13 cellular contexts compared by ENCODE assay signal in the genomic region with DNA sequence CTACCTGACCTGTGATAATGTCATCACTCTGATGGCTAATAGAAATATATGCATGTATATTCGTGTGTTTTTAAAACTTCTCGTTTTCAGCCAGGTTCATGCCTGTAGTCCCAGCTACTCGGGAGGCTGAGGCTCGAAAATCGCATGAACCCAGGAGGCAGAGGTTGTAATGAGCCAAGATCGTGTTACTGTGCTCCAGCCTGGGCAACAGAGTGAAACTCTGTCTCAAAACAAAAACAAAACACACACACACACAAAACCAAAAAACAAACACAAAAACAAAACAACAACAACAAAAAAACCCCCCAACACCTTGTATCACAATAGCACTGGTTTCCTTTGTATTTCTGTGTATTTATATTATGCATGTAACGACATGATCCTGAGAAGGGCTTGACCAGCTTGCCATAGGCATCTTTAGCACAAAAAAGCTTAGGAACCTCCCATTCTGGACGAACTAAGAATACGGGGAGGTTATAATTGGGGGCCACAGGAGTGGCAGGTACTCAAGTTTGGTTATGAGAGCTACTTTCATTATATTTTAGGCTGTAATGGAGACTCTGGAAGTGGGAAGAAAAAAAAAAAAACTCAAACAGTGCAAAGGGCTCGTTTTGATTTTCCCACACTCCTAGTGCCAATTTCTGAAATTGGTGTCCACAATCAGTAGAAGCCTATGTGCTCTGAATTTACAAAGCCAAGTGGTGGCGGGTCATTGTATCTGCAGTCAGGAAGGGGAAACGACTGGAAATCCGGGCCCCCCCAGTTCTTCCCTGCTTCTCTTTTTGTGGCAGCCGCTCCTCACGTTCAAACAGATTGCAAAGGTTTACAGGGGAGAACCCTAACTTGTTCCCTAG. TPM values are rescaled to one million over a fixed set of nuclear protein-coding genes. Genes with fewer than 3 reads are reported as not detected.
DNase-seq lines count a peak whose midpoint lies in the region; ATAC-seq, FAIRE-seq and TF ChIP-seq lines count a peak whose summit lies in the region.
"Had no signal": no experiment of that assay in that cellular context is flagged by ENCODE, and none has a peak within 500 bp of the region (broad histone marks: within the 10 kb centered on the region; RNA-seq: fewer than 3 reads in every experiment).

No MANE protein-coding gene starts in this region.

- H3K4me1 Mint-ChIP-seq in central memory CD8-positive, alpha-beta T cell = peaks cover 15% of the 10 kb centered on the region
- peaks cover 1% of the 10 kb centered on the region for H3K4me1 Mint-ChIP-seq in glutamatergic neuron (ENCODE audit: low read depth, unreplicated experiment)

- H3K4me3 Mint-ChIP-seq in central memory CD8-positive, alpha-beta T cell = peak overlapping the region; percentile 78
- no peak overlapping the region for H3K4me3 Mint-ChIP-seq in glutamatergic neuron (ENCODE audit: unreplicated experiment)

- TF ChIP-seq POLR2A in HepG2 (IDR thresholded peaks at IDR 0.05; ENCODE audit: insufficient read depth in 1 of 2, low read depth in 2 of 2, low read length in 2 of 2) = no peak

- H3K36me3 Mint-ChIP-seq in central memory CD8-positive, alpha-beta T cell (ENCODE audit: insufficient read depth) = no peaks in the 10 kb centered on the region
- no peaks in the 10 kb centered on the region for H3K36me3 Mint-ChIP-seq in glutamatergic neuron (ENCODE audit: unreplicated experiment)

- no peak overlapping the region for H3K27ac ChIP-seq in HUES64 (ENCODE audit: low read depth, low read length)
- H3K27ac ChIP-seq in HepG2 (ENCODE audit: extremely low read length, insufficient read depth, low read length) = no peak overlapping the region
- H3K27ac ChIP-seq: BLaER1 treated with 17β-estradiol and CSF1 and Interleukin-3, amounts not matched to agents 10 nM and 100 nM had no signal

- DNase-seq in ACHN (peak; percentile 2), medulla oblongata (ENCODE audit: extremely low spot score) (peak; percentile 48), glutamatergic neuron (no peak), HepG2 (ENCODE audit: low spot score) (no peak)
- no peak for DNase-seq in central memory CD8-positive, alpha-beta T cell (ENCODE audit: low spot score in 2 of 2)
- no peak for DNase-seq in activated CD8-positive, alpha-beta memory T cell treated with anti-CD3 and anti-CD28 coated beads, Interleukin-2, amount 50 U/mL, for 48 hours
- no peak for DNase-seq in NK-92 treated with Interleukin-12 subunit alpha and Interleukin-12 subunit beta, amount 100 ng/mL, for 24 hours (lab: John Stamatoyannopoulos, UW)
- DNase-seq: effector CD8-positive, alpha-beta T cell; NCI-H1436; stimulated activated CD4-positive, alpha-beta T cell treated with anti-CD3 and anti-CD28 coated beads, Interleukin-4, amount 100 ng/mL, for 24 hours; T-helper 9 cell had no signal

- no peak overlapping the region for H3K9ac ChIP-seq in HUES64 (ENCODE audit: low read depth, low read length)
- H3K9ac ChIP-seq in HepG2 (ENCODE audit: insufficient read depth, low read depth, low read length) = no peak overlapping the region
- H3K9ac ChIP-seq: BLaER1 treated with 17β-estradiol and CSF1 and Interleukin-3, amounts not matched to agents 10 nM and 100 nM had no signal

- H3K27ac Mint-ChIP-seq in central memory CD8-positive, alpha-beta T cell (ENCODE audit: low read depth) = peak overlapping the region; percentile 86
- H3K27ac Mint-ChIP-seq in glutamatergic neuron (ENCODE audit: unreplicated experiment) = no peak overlapping the region

- H3K36me3 ChIP-seq in HUES64 (ENCODE audit: insufficient read depth, low read length) = no peaks in the 10 kb centered on the region
- H3K36me3 ChIP-seq in HepG2 (replicated peaks in 1 of 2; ENCODE audit: control insufficient read depth in 1 of 2, insufficient read depth in 2 of 2, low read length in 2 of 2) = no peaks in the 10 kb centered on the region
- H3K36me3 ChIP-seq: BLaER1 treated with 17β-estradiol and CSF1 and Interleukin-3, amounts not matched to agents 10 nM and 100 nM had no signal

- FAIRE-seq in HepG2 (lab: Jason Lieb, UNC) = no peak

- CTCF ChIA-PET in HepG2 (lab: Yijun Ruan, JAX; ENCODE audit: low intra/inter-chr PET ratio, low total read pairs) = no interaction called here

- H4K20me1 ChIP-seq in HepG2 (ENCODE audit: insufficient read depth, low read length) = no peaks in the 10 kb centered on the region

- no peak overlapping the region for H2AFZ ChIP-seq in HepG2 (ENCODE audit: low read length)

- H3K27me3 Mint-ChIP-seq in central memory CD8-positive, alpha-beta T cell = peaks cover 47% of the 10 kb centered on the region
- peaks cover 15% of the 10 kb centered on the region for H3K27me3 Mint-ChIP-seq in glutamatergic neuron (ENCODE audit: unreplicated experiment)

- ATAC-seq in central memory CD8-positive, alpha-beta T cell (replicated peaks; ENCODE audit: extremely low read depth, poor library complexity, severe bottlenecking) = no peak
- no peak for ATAC-seq in HepG2

- intact Hi-C loops in HepG2 (cut with micrococcal nuclease; ENCODE audit: unreplicated experiment) = no loop called here

- no peaks in the 10 kb centered on the region for H3K9me3 Mint-ChIP-seq in central memory CD8-positive, alpha-beta T cell
- no peaks in the 10 kb centered on the region for H3K9me3 Mint-ChIP-seq in glutamatergic neuron (ENCODE audit: unreplicated experiment)

- POLR2A ChIA-PET in HepG2 (lab: Yijun Ruan, JAX) = no interaction called here

- BruUV-seq in HepG2 (replicated peaks; lab: Mats Ljungman, UMichigan) = no TSS peak

- H3K4me1 ChIP-seq in HUES64 (ENCODE audit: insufficient read depth, low read length) (peaks cover 4% of the 10 kb centered on the region; the same call in 1 of the 2 replicates), HepG2 (ENCODE audit: insufficient read depth, low read length) (peaks cover 7% of the 10 kb centered on the region; the same call in 1 of the 2 replicates)

- peak overlapping the region; percentile 58; the same call in 1 of the 2 replicates for H3K4me3 ChIP-seq in HUES64 (ENCODE audit: low read length)
- H3K4me3 ChIP-seq in HepG2 (replicated peaks in 1 of 3; ENCODE audit: insufficient read depth in 1 of 3, low read depth in 2 of 3, low read length in 3 of 3) = no peak overlapping the region
- H3K4me3 ChIP-seq: BLaER1 treated with 17β-estradiol and CSF1 and Interleukin-3, amounts not matched to agents 10 nM and 100 nM had no signal

- no peaks in the 10 kb centered on the region for H3K79me2 ChIP-seq in HepG2 (ENCODE audit: insufficient read depth, low read length)

- H3K9me3 ChIP-seq in HUES64 (ENCODE audit: insufficient read depth, low read depth, low read length) (no peaks in the 10 kb centered on the region), HepG2 (ENCODE audit: low read length) (no peaks in the 10 kb centered on the region)
- H3K9me3 ChIP-seq: BLaER1 treated with 17β-estradiol and CSF1 and Interleukin-3, amounts not matched to agents 10 nM and 100 nM had no signal

- TF ChIP-seq CTCF in glutamatergic neuron (IDR thresholded peaks at IDR 0.05; ENCODE audit: partially characterized antibody, unreplicated experiment) (no peak), HepG2 (CRISPR knock-in tag; IDR thresholded peaks at IDR 0.05) (no peak)

- 58% methylated on average over 14 of the region's 15 CpGs for WGBS in HUES64
- 24% methylated on average over 14 of the region's 15 CpGs for WGBS in HepG2 (ENCODE audit: low lambda C conversion rate)

- H3K27me3 ChIP-seq in HUES64 (ENCODE audit: insufficient read depth, low read length) = peaks cover 45% of the 10 kb centered on the region
- peaks cover 3 to 27% of the 10 kb centered on the region in 2 experiments for H3K27me3 ChIP-seq in HepG2 (ENCODE audit: control insufficient read depth in 1 of 2, insufficient read depth in 2 of 2, low read length in 2 of 2)

- in situ Hi-C loops in ACHN (cut with HindIII; ENCODE audit: low pct_ligation_motif_present, low pct_unique_long_range_greater_than_20kb, low sequenced_read_pairs) (no loop called here), HepG2 (cut with HindIII; ENCODE audit: extremely low pct_ligation_motif_present, low pct_unique_long_range_greater_than_20kb) (no loop called here)

- TF ChIP-seq RAD21 in HepG2 (CRISPR knock-in tag; IDR thresholded peaks at IDR 0.05) = no peak

- TF ChIP-seq EP300 in HepG2 (IDR thresholded peaks at IDR 0.05; ENCODE audit: low read depth in 2 of 2, low read length in 2 of 2) = no peak
- TF ChIP-seq EP300 in HepG2 (CRISPR knock-in tag; IDR thresholded peaks at IDR 0.05; ENCODE audit: borderline replicate concordance) = no peak

- no peak overlapping the region for H3K4me2 ChIP-seq in HepG2 (ENCODE audit: low read depth, low read length)

RNA-seq across cellular contexts. Expression of gene ACP7, which starts 1.2 kb away (rescaled TPM):
- 0.10 TPM for polyA plus RNA-seq in HUES64 (2013, experiment 1 of 2)
- 0.19 TPM for polyA plus RNA-seq in HUES64 (2013, experiment 2 of 2)
- total RNA-seq in glutamatergic neuron (ENCODE audit: unreplicated experiment) = not detected
- total RNA-seq in HepG2 (2016; rRNA removed; fragmentation: Illumina TruSeq; extraction: Trizol) = not detected in 2 replicates
- not detected in 2 replicates for total RNA-seq in HepG2 (2016; cell fraction: cytosol; rRNA removed; fragmentation: Illumina TruSeq; extraction: Trizol; ENCODE audit: low read depth)
- not detected in 2 replicates for total RNA-seq in HepG2 (2016; cell fraction: insoluble cytoplasmic fraction; rRNA removed; fragmentation: Illumina TruSeq; extraction: Trizol)
- not detected in 2 replicates for total RNA-seq in HepG2 (2016; cell fraction: membrane; rRNA removed; fragmentation: Illumina TruSeq; extraction: Trizol)
- not detected in 2 replicates for total RNA-seq in HepG2 (2016; cell fraction: nucleus; rRNA removed; fragmentation: Illumina TruSeq; extraction: Trizol)
- polyA plus RNA-seq in HepG2 (2011; rRNA removed) = 0.03 TPM in 1 of 2 replicates, not detected in the other
- not detected in 2 replicates for polyA plus RNA-seq in HepG2 (2011; cell fraction: cytosol; rRNA removed)
- not detected in 2 replicates for polyA plus RNA-seq in HepG2 (2011; cell fraction: nucleus; rRNA removed)
- not detected in 2 replicates for polyA plus RNA-seq in HepG2 (2012)
- polyA plus RNA-seq in HepG2 (2016; cell fraction: cytosol; fragmentation: Illumina TruSeq; extraction: Trizol; ENCODE audit: low read depth) = not detected in 2 replicates
- polyA plus RNA-seq in HepG2 (2016; cell fraction: insoluble cytoplasmic fraction; fragmentation: Illumina TruSeq; extraction: Trizol; ENCODE audit: low read depth) = not detected in 2 replicates
- polyA plus RNA-seq in HepG2 (2016; cell fraction: membrane; fragmentation: Illumina TruSeq; extraction: Trizol; ENCODE audit: low read depth) = not detected in 2 replicates
- not detected in 2 replicates for polyA plus RNA-seq in HepG2 (2016; cell fraction: nucleus; fragmentation: Illumina TruSeq; extraction: Trizol; ENCODE audit: insufficient read depth, low read depth)
- polyA minus RNA-seq in HepG2 (2011; rRNA and poly(A)+ RNA removed; ENCODE audit: low replicate concordance) = not detected in 2 replicates
- polyA minus RNA-seq in HepG2 (2011; cell fraction: cytosol; rRNA and poly(A)+ RNA removed) = not detected in 2 replicates
- not detected in 2 replicates for polyA minus RNA-seq in HepG2 (2011; cell fraction: nucleus; rRNA and poly(A)+ RNA removed)

RNA-seq across cellular contexts. Expression of gene PAK4, which starts 42.6 kb away (rescaled TPM):
- 42.4 TPM for polyA plus RNA-seq in HUES64 (2013, experiment 1 of 2)
- polyA plus RNA-seq in HUES64 (2013, experiment 2 of 2) = 46.3 TPM
- 52.5 TPM for total RNA-seq in glutamatergic neuron (ENCODE audit: unreplicated experiment)
- 9.5 and 11.6 TPM in 2 replicates for total RNA-seq in HepG2 (2016; rRNA removed; fragmentation: Illumina TruSeq; extraction: Trizol)
- 2.6 and 4.8 TPM in 2 replicates for total RNA-seq in HepG2 (2016; cell fraction: cytosol; rRNA removed; fragmentation: Illumina TruSeq; extraction: Trizol; ENCODE audit: low read depth)
- total RNA-seq in HepG2 (2016; cell fraction: insoluble cytoplasmic fraction; rRNA removed; fragmentation: Illumina TruSeq; extraction: Trizol) = 10.0 and 10.5 TPM in 2 replicates
- 10.6 and 12.4 TPM in 2 replicates for total RNA-seq in HepG2 (2016; cell fraction: membrane; rRNA removed; fragmentation: Illumina TruSeq; extraction: Trizol)
- 8.9 and 11.4 TPM in 2 replicates for total RNA-seq in HepG2 (2016; cell fraction: nucleus; rRNA removed; fragmentation: Illumina TruSeq; extraction: Trizol)
- 17.8 and 17.9 TPM in 2 replicates for polyA plus RNA-seq in HepG2 (2011; rRNA removed)
- 14.3 and 23.7 TPM in 2 replicates for polyA plus RNA-seq in HepG2 (2011; cell fraction: cytosol; rRNA removed)
- 18.9 and 19.4 TPM in 2 replicates for polyA plus RNA-seq in HepG2 (2011; cell fraction: nucleus; rRNA removed)
- 14.7 and 17.0 TPM in 2 replicates for polyA plus RNA-seq in HepG2 (2012)
- 9.3 and 10.1 TPM in 2 replicates for polyA plus RNA-seq in HepG2 (2016; cell fraction: cytosol; fragmentation: Illumina TruSeq; extraction: Trizol; ENCODE audit: low read depth)
- polyA plus RNA-seq in HepG2 (2016; cell fraction: insoluble cytoplasmic fraction; fragmentation: Illumina TruSeq; extraction: Trizol; ENCODE audit: low read depth) = 28.2 and 39.6 TPM in 2 replicates
- 28.3 and 29.9 TPM in 2 replicates for polyA plus RNA-seq in HepG2 (2016; cell fraction: membrane; fragmentation: Illumina TruSeq; extraction: Trizol; ENCODE audit: low read depth)
- polyA plus RNA-seq in HepG2 (2016; cell fraction: nucleus; fragmentation: Illumina TruSeq; extraction: Trizol; ENCODE audit: insufficient read depth, low read depth) = 31.4 and 32.9 TPM in 2 replicates
- polyA minus RNA-seq in HepG2 (2011; rRNA and poly(A)+ RNA removed; ENCODE audit: low replicate concordance) = 22.4 and 40.1 TPM in 2 replicates
- polyA minus RNA-seq in HepG2 (2011; cell fraction: cytosol; rRNA and poly(A)+ RNA removed) = 17.8 and 19.8 TPM in 2 replicates
- polyA minus RNA-seq in HepG2 (2011; cell fraction: nucleus; rRNA and poly(A)+ RNA removed) = 9.8 and 13.6 TPM in 2 replicates

RNA-seq across cellular contexts. Expression of gene FBXO27, which starts 50.6 kb away (rescaled TPM):
- 3.6 TPM for polyA plus RNA-seq in HUES64 (2013, experiment 1 of 2)
- polyA plus RNA-seq in HUES64 (2013, experiment 2 of 2) = 5.3 TPM
- 2.2 TPM for total RNA-seq in glutamatergic neuron (ENCODE audit: unreplicated experiment)
- total RNA-seq in HepG2 (2016; rRNA removed; fragmentation: Illumina TruSeq; extraction: Trizol) = 0.15 and 0.49 TPM in 2 replicates
- total RNA-seq in HepG2 (2016; cell fraction: cytosol; rRNA removed; fragmentation: Illumina TruSeq; extraction: Trizol; ENCODE audit: low read depth) = 0.20 and 0.26 TPM in 2 replicates
- 0.27 and 0.35 TPM in 2 replicates for total RNA-seq in HepG2 (2016; cell fraction: insoluble cytoplasmic fraction; rRNA removed; fragmentation: Illumina TruSeq; extraction: Trizol)
- total RNA-seq in HepG2 (2016; cell fraction: membrane; rRNA removed; fragmentation: Illumina TruSeq; extraction: Trizol) = 0.17 and 0.34 TPM in 2 replicates
- total RNA-seq in HepG2 (2016; cell fraction: nucleus; rRNA removed; fragmentation: Illumina TruSeq; extraction: Trizol) = not detected in 2 replicates
- 2.0 and 2.8 TPM in 2 replicates for polyA plus RNA-seq in HepG2 (2011; rRNA removed)
- 1.7 and 2.8 TPM in 2 replicates for polyA plus RNA-seq in HepG2 (2011; cell fraction: cytosol; rRNA removed)
- 1.4 and 1.7 TPM in 2 replicates for polyA plus RNA-seq in HepG2 (2011; cell fraction: nucleus; rRNA removed)
- 0.99 and 1.1 TPM in 2 replicates for polyA plus RNA-seq in HepG2 (2012)
- 0.10 TPM in 1 of 2 replicates, not detected in the other for polyA plus RNA-seq in HepG2 (2016; cell fraction: cytosol; fragmentation: Illumina TruSeq; extraction: Trizol; ENCODE audit: low read depth)
- 0.73 and 1.2 TPM in 2 replicates for polyA plus RNA-seq in HepG2 (2016; cell fraction: insoluble cytoplasmic fraction; fragmentation: Illumina TruSeq; extraction: Trizol; ENCODE audit: low read depth)
- polyA plus RNA-seq in HepG2 (2016; cell fraction: membrane; fragmentation: Illumina TruSeq; extraction: Trizol; ENCODE audit: low read depth) = 0.48 TPM in 2 replicates
- 0.53 and 1.7 TPM in 2 replicates for polyA plus RNA-seq in HepG2 (2016; cell fraction: nucleus; fragmentation: Illumina TruSeq; extraction: Trizol; ENCODE audit: insufficient read depth, low read depth)
- polyA minus RNA-seq in HepG2 (2011; rRNA and poly(A)+ RNA removed; ENCODE audit: low replicate concordance) = 0.23 and 2.3 TPM in 2 replicates
- polyA minus RNA-seq in HepG2 (2011; cell fraction: cytosol; rRNA and poly(A)+ RNA removed) = not detected in 2 replicates
- 0.26 and 1.9 TPM in 2 replicates for polyA minus RNA-seq in HepG2 (2011; cell fraction: nucleus; rRNA and poly(A)+ RNA removed)

Comparison
In these comparisons a context has a peak if more than half of its experiments do, and no peak if none do; other contexts are left out.
1. DNase-seq: peak in ACHN (single experiment) and medulla oblongata (single experiment); none in central memory CD8-positive, alpha-beta T cell (0 of 2), glutamatergic neuron (single experiment), activated CD8-positive, alpha-beta memory T cell treated with anti-CD3 and anti-CD28 coated beads, Interleukin-2, amount 50 U/mL, for 48 hours (single experiment), NK-92 treated with Interleukin-12 subunit alpha and Interleukin-12 subunit beta, amount 100 ng/mL, for 24 hours (single experiment) and HepG2 (single experiment).